In the genomic region with DNA sequence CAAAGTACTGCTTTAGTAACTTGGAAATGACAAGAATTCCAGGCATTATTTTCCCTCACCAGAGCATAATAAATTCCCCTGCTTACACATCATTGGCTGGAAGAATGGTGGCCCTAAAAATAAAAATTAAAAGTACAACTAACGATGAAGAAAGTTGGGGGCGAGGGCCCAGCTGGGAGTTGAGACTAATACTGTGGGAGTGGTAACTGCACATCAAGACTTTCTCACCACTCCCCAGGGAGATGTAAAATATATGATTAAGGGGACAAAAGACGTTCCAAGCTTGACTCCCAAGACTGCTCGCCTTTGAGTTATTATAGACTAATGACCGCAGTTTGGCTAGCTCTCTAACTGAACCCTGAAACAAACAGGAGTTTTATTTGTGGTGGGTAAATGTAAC, we compare ENCODE assay signal across 22 cellular contexts. TPM values are rescaled to one million over a fixed set of nuclear protein-coding genes. Genes with fewer than 3 reads are reported as not detected.
DNase-seq lines count a peak whose midpoint lies in the region; ATAC-seq and TF ChIP-seq lines count a peak whose summit lies in the region.
"Had no signal": no experiment of that assay in that cellular context is flagged by ENCODE, and none has a peak within 500 bp of the region (broad histone marks: within the 10 kb centered on the region; RNA-seq: fewer than 3 reads in every experiment).

No MANE protein-coding gene starts in this region.

- H3K36me3 ChIP-seq in HAP-1 (replicated peaks): no peaks in the 10 kb centered on the region
- H3K36me3 ChIP-seq in MG63: no peaks in the 10 kb centered on the region
- H3K36me3 ChIP-seq: BLaER1 treated with 17β-estradiol and CSF1 and Interleukin-3, amounts not matched to agents 10 nM and 100 nM; SJSA1 had no signal

- H3K36me3 Mint-ChIP-seq in nephron progenitor cell (ENCODE audit: low read depth): no peaks in the 10 kb centered on the region
- H3K36me3 Mint-ChIP-seq in naive thymus-derived CD8-positive, alpha-beta T cell: no peaks in the 10 kb centered on the region
- H3K36me3 Mint-ChIP-seq: CD4-positive, alpha-beta memory T cell had no signal

- peak overlapping the region; percentile 20 for H3K4me3 Mint-ChIP-seq in nephron progenitor cell
- H3K4me3 Mint-ChIP-seq in naive thymus-derived CD8-positive, alpha-beta T cell: no peak overlapping the region
- H3K4me3 Mint-ChIP-seq: CD4-positive, alpha-beta memory T cell had no signal

- no peaks in the 10 kb centered on the region for H3K27me3 ChIP-seq in HAP-1 (ENCODE audit: low read depth)
- H3K27me3 ChIP-seq in MG63: no peaks in the 10 kb centered on the region
- H3K27me3 ChIP-seq: BLaER1 treated with 17β-estradiol and CSF1 and Interleukin-3, amounts not matched to agents 10 nM and 100 nM; SJSA1 had no signal

- no peak overlapping the region for H3K4me3 ChIP-seq in HAP-1
- H3K4me3 ChIP-seq in MG63: no peak overlapping the region
- H3K4me3 ChIP-seq: BLaER1 treated with 17β-estradiol and CSF1 and Interleukin-3, amounts not matched to agents 10 nM and 100 nM; SJSA1 had no signal

- peaks cover 9% of the 10 kb centered on the region for H3K4me1 Mint-ChIP-seq in nephron progenitor cell
- no peaks in the 10 kb centered on the region for H3K4me1 Mint-ChIP-seq in naive thymus-derived CD8-positive, alpha-beta T cell
- H3K4me1 Mint-ChIP-seq: CD4-positive, alpha-beta memory T cell had no signal

- DNase-seq in HAP-1 (ENCODE audit: low spot score in 2 of 2) (peak; percentile 25 to 48), astrocyte of the hippocampus (ENCODE audit: low read depth, low spot score) (peak; percentile 31), nephron progenitor cell (peak; percentile 27), GM19240 (ENCODE audit: insufficient read length, low spot score) (no peak), MG63 (no peak)
- no peak for DNase-seq in naive thymus-derived CD8-positive, alpha-beta T cell
- DNase-seq: Caco-2; CD4-positive, alpha-beta memory T cell; DMS 273 treated with DMSO at 0.1 percent for 48 hours; DMS79 treated with DMSO at 0.1 percent for 48 hours; GOT3; KG1; NCI-H1092 treated with DMSO at 0.1 percent for 48 hours; NCI-H146; NCI-H2081; NCI-H2171; NCI-H345; NCI-H524 treated with DMSO at 0.1 percent for 48 hours had no signal

- peak overlapping the region; percentile 92 for H3K27ac Mint-ChIP-seq in nephron progenitor cell
- H3K27ac Mint-ChIP-seq in naive thymus-derived CD8-positive, alpha-beta T cell: no peak overlapping the region
- H3K27ac Mint-ChIP-seq: CD4-positive, alpha-beta memory T cell had no signal

- H3K9me3 ChIP-seq in HAP-1 (no peaks in the 10 kb centered on the region), MG63 (no peaks in the 10 kb centered on the region)
- H3K9me3 ChIP-seq: BLaER1 treated with 17β-estradiol and CSF1 and Interleukin-3, amounts not matched to agents 10 nM and 100 nM; Caco-2; SJSA1 had no signal

- H3K9me3 Mint-ChIP-seq in nephron progenitor cell: no peaks in the 10 kb centered on the region
- H3K9me3 Mint-ChIP-seq in naive thymus-derived CD8-positive, alpha-beta T cell: no peaks in the 10 kb centered on the region
- H3K9me3 Mint-ChIP-seq: CD4-positive, alpha-beta memory T cell had no signal

- H3K4me1 ChIP-seq in HAP-1: peaks cover 14% of the 10 kb centered on the region

- ATAC-seq in naive thymus-derived CD8-positive, alpha-beta T cell: no peak
- ATAC-seq in GM18858 (IDR thresholded peaks at IDR 0.05; ENCODE audit: unreplicated experiment): no peak
- ATAC-seq: Right ventricle myocardium inferior had no signal

- in situ Hi-C loops in HAP-1 (cut with MboI; ENCODE audit: low sequenced_read_pairs): loop anchor here (25.0 kb wide), 1 partner anchor 678 kb away; no protein-coding TSS in a partner anchor

- POLR2A ChIA-PET in naive thymus-derived CD8-positive, alpha-beta T cell (lab: Charles Lee): no interaction called here

- peaks cover 3% of the 10 kb centered on the region for H3K27me3 Mint-ChIP-seq in nephron progenitor cell (ENCODE audit: low read depth, poor library complexity)
- no peaks in the 10 kb centered on the region for H3K27me3 Mint-ChIP-seq in naive thymus-derived CD8-positive, alpha-beta T cell

- no peak for TF ChIP-seq CTCF in nephron progenitor cell (IDR thresholded peaks at IDR 0.05)

RNA-seq across cellular contexts. Expression of gene SMIM31, which starts 30.0 kb away (rescaled TPM):
- total RNA-seq in naive thymus-derived CD8-positive, alpha-beta T cell: not detected
- not detected for polyA plus RNA-seq in naive thymus-derived CD8-positive, alpha-beta T cell
- not detected in 2 replicates for total RNA-seq in MG63 (2014; rRNA removed; shearing (Covaris generic); ENCODE audit: low replicate concordance)
- total RNA-seq: Caco-2; CD4-positive, alpha-beta memory T cell; Right ventricle myocardium inferior; SJSA1 had no signal
- polyA plus RNA-seq: CD4-positive, alpha-beta memory T cell had no signal

Comparison
In these comparisons a context has a peak if more than half of its experiments do, and no peak if none do; other contexts are left out.
1. DNase-seq: peak in HAP-1 (2 of 2), astrocyte of the hippocampus (single experiment) and nephron progenitor cell (single experiment); none in GM19240 (single experiment), naive thymus-derived CD8-positive, alpha-beta T cell (0 of 10) and MG63 (single experiment).